Comparison of ENCODE assay signal across 17 cellular contexts in the genomic region with DNA sequence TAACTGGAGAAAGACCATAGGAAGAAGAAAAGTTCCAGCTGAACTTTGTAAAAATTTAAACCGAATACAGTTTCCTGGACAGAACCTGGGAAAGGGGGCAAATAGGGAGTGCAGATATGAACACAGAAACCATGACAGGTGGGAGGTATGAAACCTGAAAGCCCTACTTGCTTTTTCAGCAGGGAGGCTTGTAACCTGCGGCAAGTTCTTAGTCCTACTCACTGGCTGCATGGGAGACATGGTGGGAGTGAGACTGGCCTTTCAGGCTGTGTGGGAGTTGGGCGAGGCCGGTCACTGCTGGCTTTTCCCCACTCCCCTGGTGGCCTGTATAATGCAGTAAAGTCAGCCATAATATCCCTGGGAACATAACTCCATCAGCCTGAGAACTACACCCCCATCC. TPM values are rescaled to one million over a fixed set of nuclear protein-coding genes. Genes with fewer than 3 reads are reported as not detected.
DNase-seq lines count a peak whose midpoint lies in the region; ATAC-seq, FAIRE-seq and TF ChIP-seq lines count a peak whose summit lies in the region.
"Had no signal": no experiment of that assay in that cellular context is flagged by ENCODE, and none has a peak within 500 bp of the region (broad histone marks: within the 10 kb centered on the region; RNA-seq: fewer than 3 reads in every experiment).

No MANE protein-coding gene starts in this region.

- H4K20me1 ChIP-seq in HepG2 (ENCODE audit: insufficient read depth, low read length) (no peaks in the 10 kb centered on the region), osteoblast (ENCODE audit: insufficient read depth, low read length) (no peaks in the 10 kb centered on the region)
- H4K20me1 ChIP-seq: BLaER1 had no signal

- H3K4me1 ChIP-seq in HepG2 (ENCODE audit: insufficient read depth, low read length) (peaks cover 9% of the 10 kb centered on the region; the same call in 1 of the 2 replicates), right lobe of liver (no peaks in the 10 kb centered on the region), Panc1 (ENCODE audit: control insufficient read depth, insufficient read depth, low read length) (no peaks in the 10 kb centered on the region), osteoblast (ENCODE audit: insufficient read depth, low read length) (no peaks in the 10 kb centered on the region)
- H3K4me1 ChIP-seq: Caco-2 had no signal

- CTCF ChIA-PET in HepG2 (lab: Yijun Ruan, JAX; ENCODE audit: low intra/inter-chr PET ratio, low total read pairs) (no interaction called here), Panc1 (lab: Charles Lee) (no interaction called here)

- H3K36me3 ChIP-seq in HepG2 (replicated peaks in 1 of 2; ENCODE audit: control insufficient read depth in 1 of 2, insufficient read depth in 2 of 2, low read length in 2 of 2): no peaks in the 10 kb centered on the region
- H3K36me3 ChIP-seq in right lobe of liver: no peaks in the 10 kb centered on the region
- no peaks in the 10 kb centered on the region for H3K36me3 ChIP-seq in Panc1 (ENCODE audit: control insufficient read depth, insufficient read depth, low read length)
- no peaks in the 10 kb centered on the region for H3K36me3 ChIP-seq in osteoblast (ENCODE audit: insufficient read depth, low read length)
- H3K36me3 ChIP-seq: BLaER1 had no signal

- ATAC-seq in HepG2 (peak; percentile 33), right lobe of liver (no peak), Panc1 (peak; percentile 38; the same call in 1 of the 2 replicates), GM19328 (IDR thresholded peaks at IDR 0.05; ENCODE audit: unreplicated experiment) (no peak), HG02884 (IDR thresholded peaks at IDR 0.05; ENCODE audit: unreplicated experiment) (no peak)
- ATAC-seq: GM12878 had no signal

- intact Hi-C loops in HepG2 (cut with micrococcal nuclease; ENCODE audit: unreplicated experiment): no loop called here
- intact Hi-C loops in right lobe of liver (cut with DNase I): no loop called here
- intact Hi-C loops in Panc1 (cut with micrococcal nuclease; ENCODE audit: unreplicated experiment): no loop called here

- no peak overlapping the region for H2AFZ ChIP-seq in HepG2 (ENCODE audit: low read length)
- H2AFZ ChIP-seq in osteoblast (ENCODE audit: low read length): no peak overlapping the region

- no peak overlapping the region for H3K4me3 Mint-ChIP-seq in HFFc6

- TF ChIP-seq RAD21 in HepG2 (CRISPR knock-in tag; IDR thresholded peaks at IDR 0.05): no peak

- H3K79me2 ChIP-seq in HepG2 (ENCODE audit: insufficient read depth, low read length) (no peaks in the 10 kb centered on the region), osteoblast (ENCODE audit: insufficient read depth, low read length) (no peaks in the 10 kb centered on the region)

- FAIRE-seq in HepG2 (lab: Jason Lieb, UNC): no peak
- FAIRE-seq: GM12878, GM19239, HTR-8/SVneo had no signal

- no peaks in the 10 kb centered on the region; the same call in 1 of the 2 replicates for H3K4me1 Mint-ChIP-seq in HFFc6 (ENCODE audit: low read depth)

- H3K27ac ChIP-seq in HepG2 (ENCODE audit: extremely low read length, insufficient read depth, low read length): no peak overlapping the region
- H3K27ac ChIP-seq in right lobe of liver: no peak overlapping the region
- H3K27ac ChIP-seq in Panc1 (ENCODE audit: low read length): no peak overlapping the region
- H3K27ac ChIP-seq in osteoblast (ENCODE audit: low read depth, low read length): no peak overlapping the region
- H3K27ac ChIP-seq: 22Rv1, BLaER1 had no signal

- POLR2A ChIA-PET in HepG2 (lab: Yijun Ruan, JAX): no interaction called here
- POLR2A ChIA-PET in Panc1 (lab: Charles Lee): no interaction called here

- TF ChIP-seq CTCF in HepG2 (CRISPR knock-in tag; IDR thresholded peaks at IDR 0.05): no peak
- TF ChIP-seq CTCF in right lobe of liver (IDR thresholded peaks at IDR 0.05): no peak
- TF ChIP-seq CTCF in Panc1 (IDR thresholded peaks at IDR 0.05): no peak
- TF ChIP-seq CTCF in osteoblast (IDR thresholded peaks at IDR 0.05; ENCODE audit: extremely low read depth, low read depth, low read length): no peak
- TF ChIP-seq CTCF in HFFc6 (IDR thresholded peaks at IDR 0.05): no peak

- H3K27me3 ChIP-seq in HepG2 (ENCODE audit: control insufficient read depth in 1 of 2, insufficient read depth in 2 of 2, low read length in 2 of 2): 0 out of 5 replicates have a peak, but pooled peaks cover 0 to 3% of the 10 kb centered on the region in 2 experiments
- no peaks in the 10 kb centered on the region for H3K27me3 ChIP-seq in right lobe of liver
- H3K27me3 ChIP-seq in Panc1 (ENCODE audit: control insufficient read depth, insufficient read depth, low read length): peaks cover 2% of the 10 kb centered on the region; the same call in 1 of the 2 replicates
- no peaks in the 10 kb centered on the region for H3K27me3 ChIP-seq in osteoblast (ENCODE audit: insufficient read depth, low read length)
- H3K27me3 ChIP-seq: BLaER1 had no signal

- H3K27me3 Mint-ChIP-seq in HFFc6 (ENCODE audit: insufficient read depth): peaks cover 2% of the 10 kb centered on the region; the same call in 1 of the 2 replicates

- TF ChIP-seq EP300 in HepG2 (IDR thresholded peaks at IDR 0.05; ENCODE audit: low read depth in 2 of 2, low read length in 2 of 2): no peak
- no peak for TF ChIP-seq EP300 in HepG2 (CRISPR knock-in tag; IDR thresholded peaks at IDR 0.05; ENCODE audit: borderline replicate concordance)

- DNase-seq in HepG2 (ENCODE audit: low spot score) (no peak), right lobe of liver (no peak), Panc1 (ENCODE audit: low read depth, low spot score) (no peak), left kidney (ENCODE audit: low read depth, low spot score) (peak; percentile 56), osteoblast (ENCODE audit: insufficient read length, low spot score, missing footprints) (peak; percentile 30), HFFc6 (no peak)
- DNase-seq: Caco-2; CD8-positive, alpha-beta memory T cell; H7 had no signal

- in situ Hi-C loops in HepG2 (cut with HindIII; ENCODE audit: extremely low pct_ligation_motif_present, low pct_unique_long_range_greater_than_20kb) (no loop called here), Panc1 (cut with HindIII; ENCODE audit: low pct_unique_long_range_greater_than_20kb, low sequenced_read_pairs) (no loop called here)

- H3K4me3 ChIP-seq in HepG2 (replicated peaks in 1 of 3; ENCODE audit: insufficient read depth in 1 of 3, low read depth in 2 of 3, low read length in 3 of 3) (no peak overlapping the region), right lobe of liver (no peak overlapping the region), Panc1 (ENCODE audit: low read depth in 2 of 2, low read length in 2 of 2) (no peak overlapping the region), osteoblast (ENCODE audit: insufficient read depth, low read length) (no peak overlapping the region)
- H3K4me3 ChIP-seq: BLaER1, GM12878 had no signal

- WGBS in HepG2 (ENCODE audit: low lambda C conversion rate): 73% methylated on average over 4 of the region's 4 CpGs
- 100% methylated on average over 1 of the region's 4 CpGs for WGBS in right lobe of liver (ENCODE audit: insufficient coverage, low coverage, low lambda C conversion rate, missing lambda C conversion rate)

- no peaks in the 10 kb centered on the region for H3K36me3 Mint-ChIP-seq in HFFc6 (ENCODE audit: low read depth)
- H3K36me3 Mint-ChIP-seq: CD8-positive, alpha-beta memory T cell had no signal

- no peak overlapping the region for H3K4me2 ChIP-seq in HepG2 (ENCODE audit: low read depth, low read length)
- no peak overlapping the region for H3K4me2 ChIP-seq in osteoblast (ENCODE audit: insufficient read depth, low read length)
- H3K4me2 ChIP-seq: BLaER1 had no signal

- H3K9ac ChIP-seq in HepG2 (ENCODE audit: insufficient read depth, low read depth, low read length): no peak overlapping the region
- H3K9ac ChIP-seq: BLaER1 had no signal

- TF ChIP-seq POLR2A in HepG2 (IDR thresholded peaks at IDR 0.05; ENCODE audit: insufficient read depth in 1 of 2, low read depth in 2 of 2, low read length in 2 of 2) (no peak), right lobe of liver (IDR thresholded peaks at IDR 0.05) (no peak)

- H3K9me3 Mint-ChIP-seq in HFFc6: no peaks in the 10 kb centered on the region
- H3K9me3 Mint-ChIP-seq: CD8-positive, alpha-beta memory T cell had no signal

- H3K27ac Mint-ChIP-seq in HFFc6: no peak overlapping the region
- H3K27ac Mint-ChIP-seq: CD8-positive, alpha-beta memory T cell had no signal

- H3K9me3 ChIP-seq in HepG2 (ENCODE audit: low read length) (no peaks in the 10 kb centered on the region), right lobe of liver (no peaks in the 10 kb centered on the region), Panc1 (ENCODE audit: control insufficient read depth, insufficient read depth, low read depth, low read length) (no peaks in the 10 kb centered on the region), osteoblast (ENCODE audit: low read depth, low read length) (no peaks in the 10 kb centered on the region)
- H3K9me3 ChIP-seq: Caco-2 had no signal

- no TSS peak for BruUV-seq in HepG2 (replicated peaks; lab: Mats Ljungman, UMichigan)
- BruUV-seq in Panc1 (replicated peaks; lab: Mats Ljungman, UMichigan): no TSS peak

RNA-seq across cellular contexts. Expression of a gene that starts 54.2 kb away (rescaled TPM):
- total RNA-seq in HepG2 (2016; rRNA removed; fragmentation: Illumina TruSeq; extraction: Trizol) (not detected in 2 replicates), right lobe of liver (under 1 TPM in 3 of 6 experiments, not detected in 3; 0.07 to 0.12 (median 0.07) TPM), Panc1 (2021; ENCODE audit: unreplicated experiment) (0.10 TPM), osteoblast (0.59 and 1.4 TPM in 2 replicates)
- total RNA-seq in HepG2 (2016; cell fraction: cytosol; rRNA removed; fragmentation: Illumina TruSeq; extraction: Trizol; ENCODE audit: low read depth): not detected in 2 replicates
- total RNA-seq in HepG2 (2016; cell fraction: insoluble cytoplasmic fraction; rRNA removed; fragmentation: Illumina TruSeq; extraction: Trizol): 0.02 TPM in 1 of 2 replicates, not detected in the other
- not detected in 2 replicates for total RNA-seq in HepG2 (2016; cell fraction: membrane; rRNA removed; fragmentation: Illumina TruSeq; extraction: Trizol)
- not detected in 2 replicates for total RNA-seq in HepG2 (2016; cell fraction: nucleus; rRNA removed; fragmentation: Illumina TruSeq; extraction: Trizol)
- not detected in 2 replicates for polyA plus RNA-seq in HepG2 (2011; rRNA removed)
- polyA plus RNA-seq in HepG2 (2011; cell fraction: cytosol; rRNA removed): not detected in 2 replicates
- polyA plus RNA-seq in HepG2 (2011; cell fraction: nucleus; rRNA removed): 0.02 TPM in 1 of 2 replicates, not detected in the other
- polyA plus RNA-seq in HepG2 (2012): not detected in 2 replicates
- not detected in 2 replicates for polyA plus RNA-seq in HepG2 (2016; cell fraction: cytosol; fragmentation: Illumina TruSeq; extraction: Trizol; ENCODE audit: low read depth)
- not detected in 2 replicates for polyA plus RNA-seq in HepG2 (2016; cell fraction: insoluble cytoplasmic fraction; fragmentation: Illumina TruSeq; extraction: Trizol; ENCODE audit: low read depth)
- not detected in 2 replicates for polyA plus RNA-seq in HepG2 (2016; cell fraction: membrane; fragmentation: Illumina TruSeq; extraction: Trizol; ENCODE audit: low read depth)
- not detected in 2 replicates for polyA plus RNA-seq in HepG2 (2016; cell fraction: nucleus; fragmentation: Illumina TruSeq; extraction: Trizol; ENCODE audit: insufficient read depth, low read depth)
- polyA minus RNA-seq in HepG2 (2011; rRNA and poly(A)+ RNA removed; ENCODE audit: low replicate concordance): not detected in 2 replicates
- not detected in 2 replicates for polyA minus RNA-seq in HepG2 (2011; cell fraction: cytosol; rRNA and poly(A)+ RNA removed)
- polyA minus RNA-seq in HepG2 (2011; cell fraction: nucleus; rRNA and poly(A)+ RNA removed): under 0.01 TPM in 1 of 2 replicates, not detected in the other
- polyA plus RNA-seq in Panc1 (2012; ENCODE audit: insufficient read length): not detected
- under 1 TPM; 0.05 to 0.14 (median 0.07) TPM for total RNA-seq in HFFc6 (2021; fragmentation: NEBNext Ultra II Directional; extraction: Animal tissue kit (Norgen Biotek cat#: 25700))
- total RNA-seq: A673; CD8-positive, alpha-beta memory T cell; H7 had no signal
- polyA plus RNA-seq: CD8-positive, alpha-beta memory T cell had no signal

Comparison
In these comparisons a context has a peak if more than half of its experiments do, and no peak if none do; other contexts are left out.
1. ATAC-seq: peak in HepG2 (single experiment) and Panc1 (single experiment); none in right lobe of liver (0 of 4), GM19328 (single experiment) and HG02884 (single experiment).
2. DNase-seq: peak in left kidney (single experiment) and osteoblast (single experiment); none in HepG2 (single experiment), right lobe of liver (0 of 3), Panc1 (single experiment) and HFFc6 (single experiment).